Comparison of ENCODE assay signal across 19 cellular contexts in genomic region chr10:132477066-132477397, GRCh38.
DNase-seq lines count a peak whose midpoint lies in the region; ATAC-seq and TF ChIP-seq lines count a peak whose summit lies in the region.
"Had no signal": no experiment of that assay in that cellular context is flagged by ENCODE, and none has a peak within 500 bp of the region (broad histone marks: within the 10 kb centered on the region; RNA-seq: fewer than 3 reads in every experiment).

No MANE protein-coding gene starts in this region.

- no peaks in the 10 kb centered on the region for H3K4me1 Mint-ChIP-seq in activated naive CD4-positive, alpha-beta T cell treated with anti-CD3 and anti-CD28 coated beads, Interleukin-2, amount 50 U/mL, for 24 hours
- no peaks in the 10 kb centered on the region for H3K4me1 Mint-ChIP-seq in activated naive CD4-positive, alpha-beta T cell treated with anti-CD3 and anti-CD28 coated beads for 36 hours (ENCODE audit: low read depth)
- H3K4me1 Mint-ChIP-seq in neural crest cell, result peaks cover 11% of the 10 kb centered on the region
- peaks cover 0 to 4% (median 0%) of the 10 kb centered on the region in 4 donors for H3K4me1 Mint-ChIP-seq in naive thymus-derived CD8-positive, alpha-beta T cell

- CTCF ChIA-PET in activated naive CD4-positive, alpha-beta T cell treated with anti-CD3 and anti-CD28 coated beads for 36 hours (lab: Charles Lee), result no interaction called here

- no peak overlapping the region for H3K27ac ChIP-seq in Peyer's patch
- H3K27ac ChIP-seq: PC-9 had no signal

- no peak for ATAC-seq in GM21360 (IDR thresholded peaks at IDR 0.05; ENCODE audit: unreplicated experiment)
- ATAC-seq in naive thymus-derived CD8-positive, alpha-beta T cell, result no peak

- intact Hi-C loops in activated naive CD4-positive, alpha-beta T cell treated with anti-CD3 and anti-CD28 coated beads for 36 hours (cut with micrococcal nuclease), result no loop called here

- no peak for DNase-seq in activated naive CD4-positive, alpha-beta T cell treated with anti-CD3 and anti-CD28 coated beads for 36 hours
- peak in 2 of 3 donors; percentile 33 to 37 for DNase-seq in Peyer's patch
- DNase-seq in neural crest cell (ENCODE audit: low read depth, low spot score), result no peak
- DNase-seq in naive thymus-derived CD8-positive, alpha-beta T cell, result no peak
- DNase-seq in middle frontal gyrus (ENCODE audit: extremely low spot score, low spot score), result no peak
- DNase-seq: CD4-positive, alpha-beta T cell; DMS53; HCEC 1CT; IMR-90; KG1; MM.1S; NCI-H2029; NCI-H446 treated with DMSO at 0.1 percent for 48 hours; NCI-H526; PC-9; SHP77 had no signal

- H3K9me3 ChIP-seq in Peyer's patch, result peaks cover 0 to 4% (median 0%) of the 10 kb centered on the region in 4 donors

- no peak for TF ChIP-seq POLR2A in Peyer's patch (IDR thresholded peaks at IDR 0.05)

- H3K27me3 Mint-ChIP-seq in activated naive CD4-positive, alpha-beta T cell treated with anti-CD3 and anti-CD28 coated beads, Interleukin-2, amount 50 U/mL, for 24 hours, result peaks cover 1% of the 10 kb centered on the region
- H3K27me3 Mint-ChIP-seq in activated naive CD4-positive, alpha-beta T cell treated with anti-CD3 and anti-CD28 coated beads for 36 hours (ENCODE audit: low read depth), result no peaks in the 10 kb centered on the region
- H3K27me3 Mint-ChIP-seq in neural crest cell (ENCODE audit: low read depth), result no peaks in the 10 kb centered on the region
- peaks cover 0 to 18% (median 8%) of the 10 kb centered on the region in 5 donors for H3K27me3 Mint-ChIP-seq in naive thymus-derived CD8-positive, alpha-beta T cell

- TF ChIP-seq CTCF in Peyer's patch (IDR thresholded peaks at IDR 0.05), result no peak
- no peak for TF ChIP-seq CTCF in neural crest cell (conservative IDR thresholded peaks at IDR 0.05)

- H3K27me3 ChIP-seq in Peyer's patch, result no peaks in the 10 kb centered on the region

- no peak overlapping the region for H3K4me3 ChIP-seq in Peyer's patch
- H3K4me3 ChIP-seq: GM23338, PC-9 had no signal

- no peaks in the 10 kb centered on the region for H3K9me3 Mint-ChIP-seq in activated naive CD4-positive, alpha-beta T cell treated with anti-CD3 and anti-CD28 coated beads, Interleukin-2, amount 50 U/mL, for 24 hours
- peaks cover 1% of the 10 kb centered on the region for H3K9me3 Mint-ChIP-seq in activated naive CD4-positive, alpha-beta T cell treated with anti-CD3 and anti-CD28 coated beads for 36 hours
- H3K9me3 Mint-ChIP-seq in neural crest cell, result peaks cover 3% of the 10 kb centered on the region
- peaks cover 0 to 7% (median 0%) of the 10 kb centered on the region in 9 donors for H3K9me3 Mint-ChIP-seq in naive thymus-derived CD8-positive, alpha-beta T cell
- H3K9me3 Mint-ChIP-seq: CD4-positive, alpha-beta T cell had no signal

- POLR2A ChIA-PET in naive thymus-derived CD8-positive, alpha-beta T cell (lab: Charles Lee), result no interaction called here

- H3K36me3 ChIP-seq in Peyer's patch, result no peaks in the 10 kb centered on the region

- H3K4me1 ChIP-seq in Peyer's patch, result peaks cover 0 to 2% (median 0%) of the 10 kb centered on the region in 4 donors

- no peaks in the 10 kb centered on the region for H3K36me3 Mint-ChIP-seq in activated naive CD4-positive, alpha-beta T cell treated with anti-CD3 and anti-CD28 coated beads, Interleukin-2, amount 50 U/mL, for 24 hours
- H3K36me3 Mint-ChIP-seq in activated naive CD4-positive, alpha-beta T cell treated with anti-CD3 and anti-CD28 coated beads for 36 hours (ENCODE audit: low read depth), result no peaks in the 10 kb centered on the region
- H3K36me3 Mint-ChIP-seq in neural crest cell (ENCODE audit: low read depth), result no peaks in the 10 kb centered on the region
- peaks cover 0 to 3% (median 0%) of the 10 kb centered on the region in 3 donors for H3K36me3 Mint-ChIP-seq in naive thymus-derived CD8-positive, alpha-beta T cell

- H3K27ac Mint-ChIP-seq in activated naive CD4-positive, alpha-beta T cell treated with anti-CD3 and anti-CD28 coated beads, Interleukin-2, amount 50 U/mL, for 24 hours, result peak overlapping the region; percentile 68
- H3K27ac Mint-ChIP-seq in activated naive CD4-positive, alpha-beta T cell treated with anti-CD3 and anti-CD28 coated beads for 36 hours, result no peak overlapping the region
- peak overlapping the region; percentile 86 for H3K27ac Mint-ChIP-seq in neural crest cell (ENCODE audit: unreplicated experiment)
- no peak overlapping the region for H3K27ac Mint-ChIP-seq in naive thymus-derived CD8-positive, alpha-beta T cell
- H3K27ac Mint-ChIP-seq: CD4-positive, alpha-beta T cell; GM23338 had no signal

- H3K4me3 Mint-ChIP-seq in activated naive CD4-positive, alpha-beta T cell treated with anti-CD3 and anti-CD28 coated beads, Interleukin-2, amount 50 U/mL, for 24 hours, result no peak overlapping the region
- no peak overlapping the region for H3K4me3 Mint-ChIP-seq in activated naive CD4-positive, alpha-beta T cell treated with anti-CD3 and anti-CD28 coated beads for 36 hours
- no peak overlapping the region for H3K4me3 Mint-ChIP-seq in neural crest cell
- H3K4me3 Mint-ChIP-seq in naive thymus-derived CD8-positive, alpha-beta T cell, result no peak overlapping the region
- H3K4me3 Mint-ChIP-seq: CD4-positive, alpha-beta T cell; GM23338 had no signal

Comparison
In these comparisons a context has a peak if more than half of its experiments do, and no peak if none do; other contexts are left out.
1. H3K27ac Mint-ChIP-seq: peak in activated naive CD4-positive, alpha-beta T cell treated with anti-CD3 and anti-CD28 coated beads, Interleukin-2, amount 50 U/mL, for 24 hours (single experiment) and neural crest cell (single experiment); none in activated naive CD4-positive, alpha-beta T cell treated with anti-CD3 and anti-CD28 coated beads for 36 hours (single experiment) and naive thymus-derived CD8-positive, alpha-beta T cell (0 of 10).
2. DNase-seq: peak in Peyer's patch (2 of 3); none in activated naive CD4-positive, alpha-beta T cell treated with anti-CD3 and anti-CD28 coated beads for 36 hours (single experiment), neural crest cell (single experiment), naive thymus-derived CD8-positive, alpha-beta T cell (0 of 10) and middle frontal gyrus (single experiment).